In the genomic region with DNA sequence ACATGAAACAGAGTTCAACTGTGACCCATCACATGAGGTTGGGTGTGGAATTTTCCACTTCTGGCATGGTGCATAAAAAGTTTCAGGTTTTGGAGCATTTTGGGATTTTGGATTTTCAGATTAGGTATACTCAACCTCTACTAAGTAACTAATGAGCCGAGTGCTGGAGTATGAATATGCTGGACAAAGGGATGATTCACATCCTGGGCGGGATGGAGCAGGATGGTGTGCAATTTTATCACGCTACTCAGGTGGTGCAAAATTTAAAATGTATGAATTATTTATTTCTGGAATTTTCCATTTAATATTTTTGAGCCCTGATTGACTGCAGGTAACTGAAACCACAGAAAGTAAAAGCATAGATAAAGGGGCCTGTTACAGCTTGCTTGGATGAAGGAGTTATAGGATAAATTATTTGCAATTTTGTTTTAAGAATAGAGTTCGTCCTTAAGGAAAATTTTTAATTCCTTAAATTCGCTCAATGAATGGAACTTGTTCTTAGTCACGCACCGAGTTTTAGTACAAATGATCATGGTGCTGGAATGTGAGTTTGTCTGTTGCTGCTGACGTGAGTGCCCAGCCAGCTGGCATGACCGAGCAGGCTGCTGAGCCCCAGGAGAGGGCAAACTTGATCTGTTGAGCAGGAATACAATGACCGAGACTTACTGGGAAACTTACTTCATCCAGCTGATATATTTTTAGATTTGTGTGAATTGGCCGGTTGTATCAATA, we compare ENCODE assay signal across 13 cellular contexts.
DNase-seq lines count a peak whose midpoint lies in the region; ATAC-seq, FAIRE-seq and TF ChIP-seq lines count a peak whose summit lies in the region.
"Had no signal": no experiment of that assay in that cellular context is flagged by ENCODE, and none has a peak within 500 bp of the region (broad histone marks: within the 10 kb centered on the region; RNA-seq: fewer than 3 reads in every experiment).

No MANE protein-coding gene starts in this region.

- H3K9ac ChIP-seq in endothelial cell of umbilical vein (replicated peaks; ENCODE audit: extremely low read depth, insufficient read depth, low read length): no peak overlapping the region
- H3K9ac ChIP-seq: KMS-11 had no signal

- TF ChIP-seq EP300 in upper lobe of left lung (IDR thresholded peaks at IDR 0.05): no peak

- dilution Hi-C loops in endothelial cell of umbilical vein (cut with MboI; ENCODE audit: extremely low pct_ligation_motif_present, low sequenced_read_pairs): no loop called here

- no peak for TF ChIP-seq POLR2A in endothelial cell of umbilical vein (IDR thresholded peaks at IDR 0.05; ENCODE audit: low read depth, low read length)
- no peak for TF ChIP-seq POLR2A in upper lobe of left lung (IDR thresholded peaks at IDR 0.05)

- CTCF ChIA-PET in endothelial cell of umbilical vein (lab: Charles Lee): interaction anchor here (0.9 kb wide), 1 partner anchor 10 kb away, joined by 3 read pairs; no protein-coding TSS in a partner anchor

- FAIRE-seq in endothelial cell of umbilical vein (lab: Jason Lieb, UNC): no peak
- FAIRE-seq: G401.6 had no signal

- POLR2A ChIA-PET in endothelial cell of umbilical vein (lab: Charles Lee): interaction anchor here (0.7 kb wide), 1 partner anchor 122 kb away, joined by 6 read pairs; no protein-coding TSS in a partner anchor

- H3K27me3 ChIP-seq in MG63: no peaks in the 10 kb centered on the region
- no peaks in the 10 kb centered on the region for H3K27me3 ChIP-seq in endothelial cell of umbilical vein (ENCODE audit: control insufficient read depth in 2 of 2, insufficient read depth in 2 of 2, low read length in 2 of 2)
- H3K27me3 ChIP-seq in upper lobe of left lung: no peaks in the 10 kb centered on the region

- H3K36me3 ChIP-seq in MG63 (no peaks in the 10 kb centered on the region), endothelial cell of umbilical vein (ENCODE audit: control insufficient read depth in 2 of 2, extremely low read depth in 1 of 2, insufficient read depth in 2 of 2, low read length in 2 of 2) (peaks cover 3 to 7% of the 10 kb centered on the region in 2 experiments), upper lobe of left lung (peaks cover 5 to 86% (median 23%) of the 10 kb centered on the region in 4 donors)

- no peak overlapping the region for H2AFZ ChIP-seq in endothelial cell of umbilical vein (ENCODE audit: low read depth, low read length)

- TF ChIP-seq CTCF in endothelial cell of umbilical vein (IDR thresholded peaks at IDR 0.05; ENCODE audit: extremely low read depth in 1 of 2, insufficient read depth in 1 of 2, low read depth in 1 of 2, low read length in 2 of 2): no peak
- TF ChIP-seq CTCF in upper lobe of left lung (IDR thresholded peaks at IDR 0.05): no peak

- 81 to 82% methylated on average over 11 of the region's 11 CpGs for WGBS in upper lobe of left lung, 2 donors

- H3K4me2 ChIP-seq in endothelial cell of umbilical vein (ENCODE audit: insufficient read depth, low read length): no peak overlapping the region
- H3K4me2 ChIP-seq: KMS-11 had no signal

- H3K9me3 ChIP-seq in MG63: no peaks in the 10 kb centered on the region
- H3K9me3 ChIP-seq in endothelial cell of umbilical vein (replicated peaks; ENCODE audit: control insufficient read depth, insufficient read depth, low read length): no peaks in the 10 kb centered on the region
- no peaks in the 10 kb centered on the region for H3K9me3 ChIP-seq in upper lobe of left lung

- H3K4me3 ChIP-seq in MG63 (no peak overlapping the region), endothelial cell of umbilical vein (replicated peaks in 1 of 3; ENCODE audit: insufficient read depth in 1 of 3, low read depth in 1 of 3, low read length in 3 of 3) (no peak overlapping the region), upper lobe of left lung (no peak overlapping the region)
- H3K4me3 ChIP-seq: skin epidermis had no signal

- H3K4me1 ChIP-seq in endothelial cell of umbilical vein (ENCODE audit: control insufficient read depth, extremely low read depth, insufficient read depth, low read length) (peaks cover 4% of the 10 kb centered on the region), upper lobe of left lung (no peaks in the 10 kb centered on the region)

- H3K27ac ChIP-seq in endothelial cell of umbilical vein (ENCODE audit: insufficient read depth, low read depth, low read length) (no peak overlapping the region), upper lobe of left lung (no peak overlapping the region)
- H3K27ac ChIP-seq: KMS-11 had no signal

- no peaks in the 10 kb centered on the region for H3K79me2 ChIP-seq in endothelial cell of umbilical vein (ENCODE audit: control insufficient read depth, insufficient read depth, low read length)

- H3K9me1 ChIP-seq in endothelial cell of umbilical vein (replicated peaks; ENCODE audit: control insufficient read depth, extremely low read depth, insufficient read depth, low read length): no peaks in the 10 kb centered on the region

- ATAC-seq in upper lobe of left lung (ENCODE audit: low FRiP score in 2 of 2): no peak
- ATAC-seq: stimulated activated naive B cell treated with anti-CD40 and anti-IgM and Interleukin-4, amounts not matched to agents 10 μg/mL and 1 μg/mL and 100 μg/mL, for 72 hours had no signal

- DNase-seq in MG63: peak; percentile 84
- DNase-seq in endothelial cell of umbilical vein (ENCODE audit: low read depth, low spot score): no peak
- peak; percentile 2 to 59 for DNase-seq in lung microvascular endothelial cell (ENCODE audit: low read depth in 2 of 2)
- DNase-seq in upper lobe of left lung: peak; percentile 29 to 33
- no peak for DNase-seq in cortex of kidney (lab: John Stamatoyannopoulos, UW)
- DNase-seq in mesenteric fat pad (ENCODE audit: low spot score): no peak
- no peak for DNase-seq in HCEC 1CT
- DNase-seq: activated CD8-positive, alpha-beta memory T cell treated with anti-CD3 and anti-CD28 coated beads for 24 hours; NCI-H524 treated with DMSO at 0.1 percent for 48 hours; stimulated activated naive B cell treated with anti-CD40 and anti-IgM and Interleukin-4, amounts not matched to agents 10 μg/mL and 1 μg/mL and 100 μg/mL, for 72 hours had no signal

- intact Hi-C loops in endothelial cell of umbilical vein (cut with micrococcal nuclease): no loop called here

- no TSS peak for BruUV-seq in endothelial cell of umbilical vein (replicated peaks; lab: Mats Ljungman, UMichigan)

- no peaks in the 10 kb centered on the region for H4K20me1 ChIP-seq in endothelial cell of umbilical vein (replicated peaks; ENCODE audit: control insufficient read depth, extremely low read depth, insufficient read depth, low read length)

TF ChIP-seq in endothelial cell of umbilical vein, 7 proteins besides CTCF, POLR2A, EP300 and RAD21:
- TF ChIP-seq JUN (IDR thresholded peaks at IDR 0.05; ENCODE audit: borderline replicate concordance, insufficient read depth, insufficient read length, low read depth): peak; percentile 4
- no peak for TF ChIP-seq MYC (IDR thresholded peaks at IDR 0.05; ENCODE audit: low read depth, low read length)

Comparison
In these comparisons a context has a peak if more than half of its experiments do, and no peak if none do; other contexts are left out.
1. DNase-seq: peak in MG63 (single experiment), lung microvascular endothelial cell (2 of 2) and upper lobe of left lung (2 of 2); none in endothelial cell of umbilical vein (single experiment), cortex of kidney (single experiment), mesenteric fat pad (single experiment) and HCEC 1CT (single experiment).